Comparison of ENCODE assay signal across 8 cellular contexts in genomic region chr6:27752038-27752885, GRCh38.
DNase-seq lines count a peak whose midpoint lies in the region; ATAC-seq and TF ChIP-seq lines count a peak whose summit lies in the region.

No MANE protein-coding gene starts in this region.

- peak overlapping the region in 3 of 4 donors; percentile 39 to 58 (median 47) for H3K27ac ChIP-seq in gastrocnemius medialis

- peak; percentile 42 for ATAC-seq in HG02885 (IDR thresholded peaks at IDR 0.05; ENCODE audit: poor library complexity, unreplicated experiment)
- peak; percentile 85 to 93 for ATAC-seq in gastrocnemius medialis
- ATAC-seq in GM19328 (IDR thresholded peaks at IDR 0.05; ENCODE audit: unreplicated experiment): no peak

- peak; percentile 63 for DNase-seq in GM06990 (ENCODE audit: extremely low read depth, insufficient read length)
- peak; percentile 83 for DNase-seq in NCI-H2029 (lab: John Stamatoyannopoulos, UW)
- peak; percentile 12 for DNase-seq in T-helper 22 cell (ENCODE audit: low read depth)
- DNase-seq in brain pericyte (ENCODE audit: low read depth, low spot score): peak; percentile 59
- DNase-seq in gastrocnemius medialis: peak in 1 of 2 donors; percentile 33

- TF ChIP-seq POLR2A in gastrocnemius medialis (IDR thresholded peaks at IDR 0.05): no peak

- H3K9me3 ChIP-seq in iPS-18c (ENCODE audit: control insufficient read depth, insufficient read depth, low read length) (no peaks in the 10 kb centered on the region), gastrocnemius medialis (no peaks in the 10 kb centered on the region)

- peak; percentile 75 for TF ChIP-seq CTCF in GM06990 (IDR thresholded peaks at IDR 0.05; ENCODE audit: insufficient read depth, low read length, poor library complexity, severe bottlenecking)
- peak; percentile 41 to 77 (median 60) for TF ChIP-seq CTCF in gastrocnemius medialis (IDR thresholded peaks at IDR 0.05 in 4 of 5, conservative IDR thresholded peaks at IDR 0.05 in 1 of 5)

- H3K27me3 ChIP-seq in GM06990 (replicated peaks; ENCODE audit: control insufficient read depth, insufficient read depth, low read length) (no peaks in the 10 kb centered on the region), gastrocnemius medialis (peaks cover 6 to 11% (median 7%) of the 10 kb centered on the region in 3 donors)

- H3K4me3 ChIP-seq in GM06990 (replicated peaks; ENCODE audit: low read depth, low read length): peak overlapping the region; percentile 80
- peak overlapping the region; percentile 69 for H3K4me3 ChIP-seq in iPS-18c (ENCODE audit: insufficient read depth, low read depth, low read length)
- H3K4me3 ChIP-seq in gastrocnemius medialis: peak overlapping the region; percentile 68 to 79 (median 73)

- no peaks in the 10 kb centered on the region for H3K36me3 ChIP-seq in GM06990 (ENCODE audit: control insufficient read depth, insufficient read depth, low read length)
- H3K36me3 ChIP-seq in gastrocnemius medialis: no peaks in the 10 kb centered on the region

- in situ Hi-C loops in gastrocnemius medialis (cut with MboI; ENCODE audit: low sequenced_read_pairs in 4 of 4): loop anchor here in 3 of 4 donors (25.0 kb wide), 2 partner anchors 135 to 240 kb away; a partner anchor contains a TSS

- H3K4me1 ChIP-seq in gastrocnemius medialis: no peaks in the 10 kb centered on the region

- intact Hi-C loops in gastrocnemius medialis (cut with DNase I; ENCODE audit: low total_unique reads): loop anchor here (1.0 to 5.0 kb wide), 4 partner anchors 140 to 625 kb away; a partner anchor contains a TSS
